Comparison of ENCODE assay signal across 20 cellular contexts in genomic region chr12:122959566-122960192, GRCh38. TPM values are rescaled to one million over a fixed set of nuclear protein-coding genes. Genes with fewer than 3 reads are reported as not detected.
DNase-seq lines count a peak whose midpoint lies in the region; ATAC-seq and TF ChIP-seq lines count a peak whose summit lies in the region.
"Had no signal": no experiment of that assay in that cellular context is flagged by ENCODE, and none has a peak within 500 bp of the region (broad histone marks: within the 10 kb centered on the region; RNA-seq: fewer than 3 reads in every experiment).

No MANE protein-coding gene starts in this region.

- peaks cover 0 to 33% of the 10 kb centered on the region in 2 donors for H3K4me1 ChIP-seq in right atrium auricular region
- peaks cover 14% of the 10 kb centered on the region for H3K4me1 ChIP-seq in osteoblast (ENCODE audit: insufficient read depth, low read length)
- H3K4me1 ChIP-seq: HAP-1 had no signal

- H2AFZ ChIP-seq in osteoblast (ENCODE audit: low read length) = no peak overlapping the region

- intact Hi-C loops in Right ventricle myocardium superior (cut with DNase I) = no loop called here

- no peak for TF ChIP-seq CTCF in right atrium auricular region (IDR thresholded peaks at IDR 0.05)
- no peak for TF ChIP-seq CTCF in osteoblast (IDR thresholded peaks at IDR 0.05; ENCODE audit: extremely low read depth, low read depth, low read length)

- peaks cover under 1% of the 10 kb centered on the region for H3K4me1 Mint-ChIP-seq in activated naive CD8-positive, alpha-beta T cell treated with anti-CD3 and anti-CD28 coated beads, Interleukin-2, amount 50 U/mL, for 24 hours
- H3K4me1 Mint-ChIP-seq: CD14-positive monocyte had no signal

- H3K4me3 Mint-ChIP-seq in activated naive CD8-positive, alpha-beta T cell treated with anti-CD3 and anti-CD28 coated beads, Interleukin-2, amount 50 U/mL, for 24 hours = no peak overlapping the region
- H3K4me3 Mint-ChIP-seq: CD4-positive, alpha-beta T cell; CD8-positive, alpha-beta memory T cell; HFFc6 had no signal

- no peak overlapping the region for H3K4me2 ChIP-seq in osteoblast (ENCODE audit: insufficient read depth, low read length)
- H3K4me2 ChIP-seq: A549; BLaER1 treated with 17β-estradiol and CSF1 and Interleukin-3, amounts not matched to agents 10 nM and 100 nM had no signal

- no peak overlapping the region for H3K27ac Mint-ChIP-seq in activated naive CD8-positive, alpha-beta T cell treated with anti-CD3 and anti-CD28 coated beads, Interleukin-2, amount 50 U/mL, for 24 hours
- H3K27ac Mint-ChIP-seq: CD4-positive, alpha-beta T cell; CD8-positive, alpha-beta memory T cell; HFFc6 had no signal

- DNase-seq in Right ventricle myocardium superior (peak; percentile 31), right atrium auricular region (ENCODE audit: low spot score) (no peak), islet precursor cell (peak; percentile 48), osteoblast (ENCODE audit: insufficient read length, low spot score, missing footprints) (peak; percentile 53)
- DNase-seq in activated CD8-positive, alpha-beta memory T cell treated with anti-CD3 and anti-CD28 coated beads, Interleukin-2, amount 50 U/mL, for 48 hours = no peak
- no peak for DNase-seq in activated naive CD8-positive, alpha-beta T cell treated with anti-CD3 and anti-CD28 coated beads, Interleukin-2, amount 50 U/mL, for 24 hours
- DNase-seq: ACHN; AML-193; BE2C; CD4-positive, alpha-beta T cell; CD8-positive, alpha-beta memory T cell; DMS 273 treated with DMSO at 0.1 percent for 48 hours; DMS79; GF-D8; GOT3; HFFc6 had no signal

- H3K9me3 Mint-ChIP-seq in activated naive CD8-positive, alpha-beta T cell treated with anti-CD3 and anti-CD28 coated beads, Interleukin-2, amount 50 U/mL, for 24 hours = no peaks in the 10 kb centered on the region
- H3K9me3 Mint-ChIP-seq: CD14-positive monocyte; CD4-positive, alpha-beta T cell; CD8-positive, alpha-beta memory T cell; HFFc6 had no signal

- no peaks in the 10 kb centered on the region for H3K36me3 Mint-ChIP-seq in activated naive CD8-positive, alpha-beta T cell treated with anti-CD3 and anti-CD28 coated beads, Interleukin-2, amount 50 U/mL, for 24 hours (ENCODE audit: low read depth)
- H3K36me3 Mint-ChIP-seq: CD14-positive monocyte had no signal

- H3K36me3 ChIP-seq in right atrium auricular region (peaks cover 12% of the 10 kb centered on the region), osteoblast (ENCODE audit: insufficient read depth, low read length) (peaks cover 19% of the 10 kb centered on the region)

- H3K27ac ChIP-seq in right atrium auricular region (no peak overlapping the region), osteoblast (ENCODE audit: low read depth, low read length) (no peak overlapping the region)
- H3K27ac ChIP-seq: A549; BLaER1 treated with 17β-estradiol and CSF1 and Interleukin-3, amounts not matched to agents 10 nM and 100 nM had no signal

- H4K20me1 ChIP-seq in osteoblast (ENCODE audit: insufficient read depth, low read length) = peaks cover 36% of the 10 kb centered on the region

- H3K9me3 ChIP-seq in right atrium auricular region = no peaks in the 10 kb centered on the region
- H3K9me3 ChIP-seq in osteoblast (ENCODE audit: low read depth, low read length) = no peaks in the 10 kb centered on the region
- H3K9me3 ChIP-seq: A549; BE2C; BLaER1 treated with 17β-estradiol and CSF1 and Interleukin-3, amounts not matched to agents 10 nM and 100 nM; HAP-1 had no signal

- peaks cover 20% of the 10 kb centered on the region for H3K79me2 ChIP-seq in osteoblast (ENCODE audit: insufficient read depth, low read length)

- H3K4me3 ChIP-seq in right atrium auricular region (no peak overlapping the region), osteoblast (ENCODE audit: insufficient read depth, low read length) (no peak overlapping the region)
- H3K4me3 ChIP-seq: A549; BLaER1 treated with 17β-estradiol and CSF1 and Interleukin-3, amounts not matched to agents 10 nM and 100 nM; HAP-1 had no signal

- no peaks in the 10 kb centered on the region for H3K27me3 Mint-ChIP-seq in activated naive CD8-positive, alpha-beta T cell treated with anti-CD3 and anti-CD28 coated beads, Interleukin-2, amount 50 U/mL, for 24 hours
- H3K27me3 Mint-ChIP-seq: CD4-positive, alpha-beta T cell; CD8-positive, alpha-beta memory T cell had no signal

- ATAC-seq in Right ventricle myocardium superior (ENCODE audit: poor library complexity) = no peak
- ATAC-seq in activated naive CD8-positive, alpha-beta T cell treated with anti-CD3 and anti-CD28 coated beads, Interleukin-2, amount 50 U/mL, for 24 hours = no peak
- ATAC-seq: A549 had no signal

- no peaks in the 10 kb centered on the region for H3K27me3 ChIP-seq in right atrium auricular region
- no peaks in the 10 kb centered on the region for H3K27me3 ChIP-seq in osteoblast (ENCODE audit: insufficient read depth, low read length)
- H3K27me3 ChIP-seq: BE2C; BLaER1 treated with 17β-estradiol and CSF1 and Interleukin-3, amounts not matched to agents 10 nM and 100 nM had no signal

RNA-seq across cellular contexts. Expression of gene ABCB9, which starts 6.6 kb away (rescaled TPM):
- total RNA-seq in Right ventricle myocardium superior (3.9 TPM), right atrium auricular region (1 to 10 TPM; 4.9 to 5.7 TPM), osteoblast (11.9 and 13.0 TPM in 2 replicates)

RNA-seq across cellular contexts. Expression of gene OGFOD2, which starts 15.4 kb away (rescaled TPM):
- 14.2 TPM for total RNA-seq in Right ventricle myocardium superior
- total RNA-seq in right atrium auricular region = 1 to 10 TPM; 4.9 to 6.8 TPM
- total RNA-seq in osteoblast = 6.5 and 8.3 TPM in 2 replicates

RNA-seq across cellular contexts. Expression of gene ARL6IP4, which starts 20.8 kb away (rescaled TPM):
- total RNA-seq in Right ventricle myocardium superior = 162 TPM
- total RNA-seq in right atrium auricular region = 100 to 1,000 TPM; 157 to 284 TPM
- total RNA-seq in osteoblast = 117 and 118 TPM in 2 replicates

Comparison
In these comparisons a context has a peak if more than half of its experiments do, and no peak if none do; other contexts are left out.
1. DNase-seq: peak in Right ventricle myocardium superior (single experiment), islet precursor cell (single experiment) and osteoblast (single experiment); none in right atrium auricular region (single experiment), activated CD8-positive, alpha-beta memory T cell treated with anti-CD3 and anti-CD28 coated beads, Interleukin-2, amount 50 U/mL, for 48 hours (single experiment) and activated naive CD8-positive, alpha-beta T cell treated with anti-CD3 and anti-CD28 coated beads, Interleukin-2, amount 50 U/mL, for 24 hours (single experiment).